8 cellular contexts compared by ENCODE assay signal in the genomic region with DNA sequence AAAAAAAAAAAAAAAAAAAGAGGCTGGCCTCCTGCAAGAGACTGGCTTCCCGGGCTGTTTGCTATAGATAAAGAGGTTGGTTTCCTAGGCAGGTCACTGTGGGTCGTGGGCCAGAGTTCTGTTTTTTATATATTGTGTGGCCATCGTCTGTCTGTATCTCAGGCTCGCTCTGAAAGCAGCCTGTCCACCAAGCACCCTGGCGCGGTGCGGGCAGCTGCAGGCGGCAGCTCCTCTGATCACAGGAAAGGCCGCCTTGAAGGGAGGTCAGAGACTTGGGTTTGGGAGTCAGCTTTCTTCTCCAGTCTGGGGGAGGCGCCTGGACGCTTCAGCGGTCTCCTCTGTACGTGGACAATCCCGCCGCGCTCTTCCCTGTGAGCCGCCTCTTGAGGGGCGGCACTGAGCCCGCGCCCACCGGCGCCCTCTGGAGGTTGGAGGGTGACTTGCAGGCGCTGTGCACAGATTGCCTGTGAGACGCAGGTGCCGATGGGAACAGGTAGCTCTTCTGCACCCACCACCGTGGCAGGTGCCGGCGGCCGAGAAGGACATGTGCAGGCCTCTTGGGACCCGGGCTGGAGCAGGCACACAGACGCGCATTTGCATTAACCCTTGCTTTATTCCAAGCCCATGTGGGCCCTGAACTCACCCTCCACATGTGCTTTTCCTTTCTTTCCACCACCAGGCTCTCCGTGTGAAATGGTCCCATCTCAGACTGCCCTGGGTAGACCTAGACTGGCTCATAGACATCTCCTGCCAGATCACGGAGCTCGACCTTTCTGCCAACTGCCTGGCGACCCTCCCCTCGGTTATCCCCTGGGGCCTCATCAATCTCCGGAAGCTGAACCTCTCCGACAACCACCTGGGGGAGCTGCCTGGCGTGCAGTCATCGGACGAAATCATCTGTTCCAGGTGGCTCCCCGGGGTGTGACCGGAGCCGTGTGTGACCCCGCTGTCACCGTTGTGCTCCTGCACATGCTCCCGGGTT.
DNase-seq lines count a peak whose midpoint lies in the region; ATAC-seq and TF ChIP-seq lines count a peak whose summit lies in the region.

No MANE protein-coding gene starts in this region.

- H3K4me1 Mint-ChIP-seq in CD4-positive, alpha-beta T cell (ENCODE audit: low read depth): peaks cover 24% of the 10 kb centered on the region

- peak; percentile 76 to 92 (median 84) for DNase-seq in CD4-positive, alpha-beta T cell
- DNase-seq in HL-60 (ENCODE audit: low read depth in 1 of 2, low spot score in 1 of 2): peak; percentile 68 to 75
- peak; percentile 44 to 56 for DNase-seq in NOMO-1 (lab: John Stamatoyannopoulos, UW; ENCODE audit: unreplicated experiment in 2 of 2)
- peak; percentile 91 for DNase-seq in activated CD8-positive, alpha-beta memory T cell treated with anti-CD3 and anti-CD28 coated beads, Interleukin-2, amount 50 U/mL, for 4 hours
- no peak for DNase-seq in epithelial cell of proximal tubule (ENCODE audit: low read depth)
- peak; percentile 72 to 74 for DNase-seq in stimulated activated CD8-positive, alpha-beta memory T cell treated with anti-CD3 and anti-CD28 coated beads, Interleukin-4, amount 100 ng/mL, for 1 hour (ENCODE audit: low read depth in 2 of 2, low spot score in 1 of 2)

- H3K36me3 ChIP-seq in mucosa of rectum (ENCODE audit: control insufficient read depth in 2 of 2, insufficient read depth in 2 of 2, low read length in 2 of 2): peaks cover 0 to 21% of the 10 kb centered on the region in 2 donors

- no peaks in the 10 kb centered on the region for H3K9me3 ChIP-seq in CD4-positive, alpha-beta T cell (ENCODE audit: control insufficient read depth, low read length)
- H3K9me3 ChIP-seq in mucosa of rectum (ENCODE audit: control insufficient read depth in 2 of 2, low read length in 2 of 2): no peaks in the 10 kb centered on the region

- H3K27ac Mint-ChIP-seq in CD4-positive, alpha-beta T cell: peak overlapping the region; percentile 65

- POLR2A ChIA-PET in CD4-positive, alpha-beta T cell (lab: Charles Lee): interaction anchor here (0.6 to 1.2 kb wide), 4 partner anchors 14 to 431 kb away, joined by 3 read pairs; partner anchors contain the start of gene LRRK1

- TF ChIP-seq CTCF in CD4-positive, alpha-beta T cell (IDR thresholded peaks at IDR 0.05): peak; percentile 99
- TF ChIP-seq CTCF in HL-60 (IDR thresholded peaks at IDR 0.05; ENCODE audit: insufficient read depth, low read length) (peak; percentile 93), epithelial cell of proximal tubule (conservative IDR thresholded peaks at IDR 0.05; ENCODE audit: low read depth, low read length) (peak; percentile 95)

- intact Hi-C loops in CD4-positive, alpha-beta T cell (cut with DNase I, micrococcal nuclease): loop anchor here (1.0 to 10.0 kb wide), 6 partner anchors 79 to 1736 kb away; partner anchors contain the start of gene LRRK1 (in 1 of the 2)

- no peak overlapping the region for H3K27ac ChIP-seq in CD4-positive, alpha-beta T cell (ENCODE audit: low read depth, low read length)
- H3K27ac ChIP-seq in HL-60 (replicated peaks) (no peak overlapping the region), mucosa of rectum (ENCODE audit: low read depth in 2 of 2, low read length in 2 of 2) (peak overlapping the region; percentile 3 to 47)

- H3K4me3 Mint-ChIP-seq in CD4-positive, alpha-beta T cell: peak overlapping the region; percentile 94

- no peaks in the 10 kb centered on the region for H3K36me3 Mint-ChIP-seq in CD4-positive, alpha-beta T cell (ENCODE audit: low read depth)

- CTCF ChIA-PET in CD4-positive, alpha-beta T cell (lab: Charles Lee): interaction anchor here (0.7 to 3.0 kb wide), 27 partner anchors 8 to 658 kb away, joined by 3 to 21 read pairs (median 3); partner anchors contain the start of genes CHSY1, LRRK1 and SNRPA1

- H3K27me3 Mint-ChIP-seq in CD4-positive, alpha-beta T cell: peaks cover 6% of the 10 kb centered on the region

- ATAC-seq in CD4-positive, alpha-beta T cell (ENCODE audit: poor library complexity): peak; percentile 97
- ATAC-seq in GM19463 (IDR thresholded peaks at IDR 0.05; ENCODE audit: unreplicated experiment): peak; percentile 88

- H3K9ac ChIP-seq in mucosa of rectum (ENCODE audit: low read depth in 1 of 2, low read length in 2 of 2): peak overlapping the region; percentile 58 to 72

- peaks cover 9 to 12% of the 10 kb centered on the region in 2 donors for H3K4me1 ChIP-seq in mucosa of rectum (ENCODE audit: control insufficient read depth in 2 of 2, insufficient read depth in 2 of 2, low read length in 2 of 2)

- no peaks in the 10 kb centered on the region for H3K27me3 ChIP-seq in CD4-positive, alpha-beta T cell (ENCODE audit: control insufficient read depth, insufficient read depth, low read length)
- H3K27me3 ChIP-seq in HL-60 (ENCODE audit: insufficient read depth, poor library complexity, severe bottlenecking) (no peaks in the 10 kb centered on the region), mucosa of rectum (ENCODE audit: control insufficient read depth in 2 of 2, insufficient read depth in 2 of 2, low read length in 2 of 2) (no peaks in the 10 kb centered on the region)

- H3K9me3 Mint-ChIP-seq in CD4-positive, alpha-beta T cell: no peaks in the 10 kb centered on the region

- H3K4me3 ChIP-seq in HL-60 (replicated peaks; ENCODE audit: insufficient read depth, low read length) (peak overlapping the region; percentile 53), epithelial cell of proximal tubule (ENCODE audit: low read depth, low read length) (peak overlapping the region; percentile 67), mucosa of rectum (ENCODE audit: low read length in 2 of 2) (peak overlapping the region; percentile 69 to 73)

Comparison
In these comparisons a context has a peak if more than half of its experiments do, and no peak if none do; other contexts are left out.
1. H3K27ac ChIP-seq: peak in mucosa of rectum (2 of 2); none in CD4-positive, alpha-beta T cell (single experiment) and HL-60 (single experiment).
2. Peak in every context shown above with its lines, with median percentiles within 50 percentile points of each other: CTCF ChIP-seq and H3K4me3 ChIP-seq.